ENCODE assay signal across 26 cellular contexts in genomic region chr2:45312275-45312674, GRCh38.
A peak's percentile ranks its signal among the peaks of the same experiment; 100 is the strongest.
DNase-seq lines count a peak whose midpoint lies in the region; ATAC-seq and TF ChIP-seq lines count a peak whose summit lies in the region.
"Had no signal": no experiment of that assay in that cellular context is flagged by ENCODE, and none has a peak within 500 bp of the region (broad histone marks: within the 10 kb centered on the region; RNA-seq: fewer than 3 reads in every experiment).

No MANE protein-coding gene starts in this region.

- CTCF ChIA-PET in activated CD8-positive, alpha-beta memory T cell treated with anti-CD3 and anti-CD28 coated beads, Interleukin-2, amount 10 ng/mL, durations not matched to agents 7 days and 5 days (lab: Charles Lee): no interaction called here

- peak overlapping the region; percentile 35 for H3K27ac ChIP-seq in 22Rv1
- H3K27ac ChIP-seq: KMS-11, SJSA1 had no signal

- DNase-seq in HuH-7.5 (ENCODE audit: low spot score) (peak; percentile 19), kidney tubule cell (ENCODE audit: low spot score) (peak; percentile 77), myocyte (ENCODE audit: low read depth) (peak; percentile 68), NK-92 (lab: John Stamatoyannopoulos, UW; ENCODE audit: unreplicated experiment) (no peak), NCI-H2196 treated with DMSO at 0.1 percent for 48 hours (lab: John Stamatoyannopoulos, UW; ENCODE audit: unreplicated experiment) (no peak)
- DNase-seq in activated CD8-positive, alpha-beta memory T cell treated with anti-CD3 and anti-CD28 coated beads, Interleukin-2, amount 10 ng/mL, durations not matched to agents 7 days and 5 days: no peak
- DNase-seq: 8988T; AML-193; C1 segment of cervical spinal cord; CD8-positive, alpha-beta T cell; DMS79 treated with DMSO at 0.1 percent for 48 hours; H7; HFFc6; IMR-90; MV-4-11; NCI-H1105 treated with DMSO at 0.1 percent for 48 hours; NCI-H2081; NCI-H2171 treated with DMSO at 0.1 percent for 48 hours; NCI-H446 treated with DMSO at 0.1 percent for 48 hours; NCI-H526 treated with DMSO at 0.1 percent for 48 hours had no signal

- H3K4me1 Mint-ChIP-seq in activated CD8-positive, alpha-beta memory T cell treated with anti-CD3 and anti-CD28 coated beads, Interleukin-2, amount 10 ng/mL, durations not matched to agents 7 days and 5 days: no peaks in the 10 kb centered on the region

- no peak overlapping the region for H3K27ac Mint-ChIP-seq in activated CD8-positive, alpha-beta memory T cell treated with anti-CD3 and anti-CD28 coated beads, Interleukin-2, amount 10 ng/mL, durations not matched to agents 7 days and 5 days
- H3K27ac Mint-ChIP-seq: CD8-positive, alpha-beta T cell; HFFc6 had no signal

- no peaks in the 10 kb centered on the region for H3K9me3 Mint-ChIP-seq in activated CD8-positive, alpha-beta memory T cell treated with anti-CD3 and anti-CD28 coated beads, Interleukin-2, amount 10 ng/mL, durations not matched to agents 7 days and 5 days (ENCODE audit: low read depth)
- H3K9me3 Mint-ChIP-seq: CD8-positive, alpha-beta T cell had no signal

- TF ChIP-seq CTCF in 22Rv1 (IDR thresholded peaks at IDR 0.05): no peak

- no peaks in the 10 kb centered on the region for H3K36me3 Mint-ChIP-seq in activated CD8-positive, alpha-beta memory T cell treated with anti-CD3 and anti-CD28 coated beads, Interleukin-2, amount 10 ng/mL, durations not matched to agents 7 days and 5 days
- H3K36me3 Mint-ChIP-seq: CD8-positive, alpha-beta T cell had no signal

- no peaks in the 10 kb centered on the region for H3K27me3 Mint-ChIP-seq in activated CD8-positive, alpha-beta memory T cell treated with anti-CD3 and anti-CD28 coated beads, Interleukin-2, amount 10 ng/mL, durations not matched to agents 7 days and 5 days

- H3K4me3 Mint-ChIP-seq in activated CD8-positive, alpha-beta memory T cell treated with anti-CD3 and anti-CD28 coated beads, Interleukin-2, amount 10 ng/mL, durations not matched to agents 7 days and 5 days: no peak overlapping the region
- H3K4me3 Mint-ChIP-seq: CD8-positive, alpha-beta T cell; HFFc6 had no signal

- ATAC-seq in activated CD8-positive, alpha-beta memory T cell treated with anti-CD3 and anti-CD28 coated beads, Interleukin-2, amount 10 ng/mL, durations not matched to agents 7 days and 5 days: no peak
- no peak for ATAC-seq in HG03520 (IDR thresholded peaks at IDR 0.05; ENCODE audit: unreplicated experiment)
- ATAC-seq: CD8-positive, alpha-beta T cell; GM12878; Right ventricle myocardium inferior had no signal

Comparison
In these comparisons a context has a peak if more than half of its experiments do, and no peak if none do; other contexts are left out.
1. DNase-seq: peak in HuH-7.5 (single experiment), kidney tubule cell (single experiment) and myocyte (single experiment); none in activated CD8-positive, alpha-beta memory T cell treated with anti-CD3 and anti-CD28 coated beads, Interleukin-2, amount 10 ng/mL, durations not matched to agents 7 days and 5 days (single experiment), NK-92 (single experiment) and NCI-H2196 treated with DMSO at 0.1 percent for 48 hours (single experiment).